Comparison of ENCODE assay signal across 9 cellular contexts in the genomic region with DNA sequence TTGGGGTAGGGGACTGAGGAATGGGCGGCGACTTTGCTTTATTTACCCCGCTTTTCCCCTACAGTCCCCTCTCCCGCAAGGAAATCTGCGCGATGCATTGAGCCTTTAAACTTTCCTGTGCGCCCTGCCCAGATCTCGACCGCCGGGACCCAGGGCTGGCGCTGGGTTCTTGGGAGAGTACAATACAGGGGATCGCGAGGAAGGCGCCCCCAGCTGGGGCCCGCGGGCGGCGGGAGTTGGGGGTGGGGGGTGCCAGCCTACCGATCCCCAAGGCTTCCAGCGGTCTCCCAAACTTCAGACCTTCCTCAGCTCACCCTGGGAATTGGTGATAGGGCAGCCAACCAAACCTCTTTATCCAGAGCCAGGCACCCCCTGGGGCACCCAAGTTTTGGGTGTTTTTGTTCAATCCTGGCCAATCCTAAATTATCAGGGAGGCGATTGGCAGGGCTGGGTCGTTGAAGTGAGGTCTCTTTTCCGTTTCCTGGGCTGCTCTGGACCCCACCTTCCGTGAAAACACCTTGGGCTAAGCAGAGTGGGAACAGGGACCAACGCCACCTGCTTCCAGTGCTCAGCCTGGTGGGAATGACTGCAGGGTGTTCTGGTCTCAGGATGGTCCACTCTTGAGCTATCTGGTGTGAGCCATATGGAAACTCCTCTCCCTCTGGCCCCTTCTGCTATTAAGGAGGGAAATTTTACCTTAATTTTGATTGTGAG. TPM values are rescaled to one million over a fixed set of nuclear protein-coding genes. Genes with fewer than 3 reads are reported as not detected.
DNase-seq lines count a peak whose midpoint lies in the region; ATAC-seq and TF ChIP-seq lines count a peak whose summit lies in the region.
"Had no signal": no experiment of that assay in that cellular context is flagged by ENCODE, and none has a peak within 500 bp of the region (broad histone marks: within the 10 kb centered on the region; RNA-seq: fewer than 3 reads in every experiment).

No MANE protein-coding gene starts in this region.

- no peak overlapping the region for H2BK20ac ChIP-seq in H9 (ENCODE audit: low read depth, low read length, poor library complexity, severe bottlenecking)

- no peak overlapping the region for H3K14ac ChIP-seq in H9 (ENCODE audit: insufficient read depth, low read length)

- peak overlapping the region; percentile 37 to 60 (median 46) for H3K4me3 ChIP-seq in skin epidermis
- H3K4me3 ChIP-seq in Karpas-422 (ENCODE audit: low read length): no peak overlapping the region

- POLR2A ChIA-PET in activated CD4-positive, alpha-beta T cell treated with anti-CD3 and anti-CD28 coated beads for 36 hours (lab: Charles Lee): no interaction called here

- no peak overlapping the region for H3K27ac Mint-ChIP-seq in H9
- H3K27ac Mint-ChIP-seq in activated T-helper 1 cell treated with anti-CD3 and anti-CD28 coated beads, Interleukin-12 subunit alpha, Interleukin-12 subunit beta, Interleukin-2, Interleukin-4 antibody, amounts not matched to agents 30 ng/mL and 10 ng/mL and 1 ng/mL, durations not matched to agents 14 hours and 24 hours and 36 hours: no peak overlapping the region
- H3K27ac Mint-ChIP-seq in activated CD4-positive, alpha-beta T cell treated with anti-CD3 and anti-CD28 coated beads for 36 hours: no peak overlapping the region

- no peak overlapping the region for H2BK15ac ChIP-seq in H9 (ENCODE audit: low read depth, low read length)

- H3K4me2 ChIP-seq in H9 (ENCODE audit: insufficient read depth, insufficient read length, low read length): peak overlapping the region; percentile 33
- H3K4me2 ChIP-seq in Karpas-422 (ENCODE audit: low read depth, low read length, poor library complexity, severe bottlenecking): no peak overlapping the region

- intact Hi-C loops in activated T-helper 1 cell treated with anti-CD3 and anti-CD28 coated beads, Interleukin-12 subunit alpha, Interleukin-12 subunit beta, Interleukin-2, Interleukin-4 antibody, amounts not matched to agents 30 ng/mL and 10 ng/mL and 1 ng/mL, durations not matched to agents 14 hours and 24 hours and 36 hours (cut with micrococcal nuclease): no loop called here
- intact Hi-C loops in activated CD4-positive, alpha-beta T cell treated with anti-CD3 and anti-CD28 coated beads for 36 hours (cut with DNase I, micrococcal nuclease): no loop called here

- H2AK5ac ChIP-seq in H9 (ENCODE audit: insufficient read length, low read length): no peak overlapping the region

- H3K36me3 ChIP-seq in Karpas-422 (ENCODE audit: insufficient read depth, low read length): no peaks in the 10 kb centered on the region

- H3K27me3 ChIP-seq in H9 (ENCODE audit: insufficient read depth, low read length): no peaks in the 10 kb centered on the region
- H3K27me3 ChIP-seq in Karpas-422 (ENCODE audit: low read length): no peaks in the 10 kb centered on the region

- peak overlapping the region; percentile 68 to 87 for H3K4me3 Mint-ChIP-seq in H9
- H3K4me3 Mint-ChIP-seq in activated T-helper 1 cell treated with anti-CD3 and anti-CD28 coated beads, Interleukin-12 subunit alpha, Interleukin-12 subunit beta, Interleukin-2, Interleukin-4 antibody, amounts not matched to agents 30 ng/mL and 10 ng/mL and 1 ng/mL, durations not matched to agents 14 hours and 24 hours and 36 hours: no peak overlapping the region
- H3K4me3 Mint-ChIP-seq in activated CD4-positive, alpha-beta T cell treated with anti-CD3 and anti-CD28 coated beads for 36 hours: no peak overlapping the region

- ATAC-seq in HG03571 (IDR thresholded peaks at IDR 0.05; ENCODE audit: unreplicated experiment): no peak
- ATAC-seq in activated CD4-positive, alpha-beta T cell treated with anti-CD3 and anti-CD28 coated beads for 36 hours: no peak

- H3K23ac ChIP-seq in H9 (ENCODE audit: insufficient read length, low read depth, low read length): no peak overlapping the region

- H3K9ac ChIP-seq in H9 (ENCODE audit: extremely low read depth, insufficient read length, low read length) (peak overlapping the region; percentile 44), Karpas-422 (ENCODE audit: low read length) (no peak overlapping the region)

- H4K20me1 ChIP-seq in H9 (ENCODE audit: control insufficient read depth, insufficient read depth, insufficient read length) (no peaks in the 10 kb centered on the region), Karpas-422 (ENCODE audit: insufficient read depth, low read depth, low read length) (no peaks in the 10 kb centered on the region)

- H2BK5ac ChIP-seq in H9 (ENCODE audit: insufficient read length, low read length): no peak overlapping the region

- no peak overlapping the region for H2BK12ac ChIP-seq in H9 (ENCODE audit: insufficient read length, low read depth, low read length)

- TF ChIP-seq CTCF in H9 (conservative IDR thresholded peaks at IDR 0.05): no peak

- H4K8ac ChIP-seq in H9 (replicated peaks; ENCODE audit: insufficient read length, low read depth, low read length): no peak overlapping the region

- no peaks in the 10 kb centered on the region for H3K9me2 ChIP-seq in Karpas-422 (replicated peaks; ENCODE audit: insufficient read depth, low read length)

- H3K27me3 Mint-ChIP-seq in H9 (ENCODE audit: low read depth): peaks cover 29% of the 10 kb centered on the region
- peaks cover 54% of the 10 kb centered on the region for H3K27me3 Mint-ChIP-seq in activated T-helper 1 cell treated with anti-CD3 and anti-CD28 coated beads, Interleukin-12 subunit alpha, Interleukin-12 subunit beta, Interleukin-2, Interleukin-4 antibody, amounts not matched to agents 30 ng/mL and 10 ng/mL and 1 ng/mL, durations not matched to agents 14 hours and 24 hours and 36 hours (ENCODE audit: insufficient read depth)
- H3K27me3 Mint-ChIP-seq in activated CD4-positive, alpha-beta T cell treated with anti-CD3 and anti-CD28 coated beads for 36 hours: peaks cover 47% of the 10 kb centered on the region

- no CpG with 5 or more reads among the region's 25 CpGs for WGBS in H9 (ENCODE audit: extremely low coverage, insufficient read length, low lambda C conversion rate)

- H3K9me3 ChIP-seq in H9 (ENCODE audit: control insufficient read depth, low read depth, low read length) (no peaks in the 10 kb centered on the region), Karpas-422 (ENCODE audit: low read length) (no peaks in the 10 kb centered on the region)

- no peaks in the 10 kb centered on the region for H3K79me1 ChIP-seq in H9 (ENCODE audit: insufficient read depth, low read depth, low read length, poor library complexity, severe bottlenecking)

- H2AFZ ChIP-seq in H9 (ENCODE audit: low read length) (no peak overlapping the region), Karpas-422 (ENCODE audit: low read length) (no peak overlapping the region)

- DNase-seq in H9 (no peak), astrocyte of the hippocampus (ENCODE audit: low read depth, low spot score) (peak; percentile 18), iPS-NIHi7 (ENCODE audit: extremely low spot score) (peak; percentile 35), Karpas-422 (no peak)
- DNase-seq in activated T-helper 1 cell treated with anti-CD3 and anti-CD28 coated beads, Interleukin-12 subunit alpha, Interleukin-12 subunit beta, Interleukin-2, Interleukin-4 antibody, amounts not matched to agents 30 ng/mL and 10 ng/mL and 1 ng/mL, durations not matched to agents 14 hours and 24 hours and 36 hours (ENCODE audit: low spot score): no peak
- DNase-seq in activated CD4-positive, alpha-beta T cell treated with anti-CD3 and anti-CD28 coated beads for 36 hours: no peak
- DNase-seq: NCI-H2107 had no signal

- H3K4me1 Mint-ChIP-seq in H9: peaks cover 28 to 30% of the 10 kb centered on the region in 2 experiments
- peaks cover 7% of the 10 kb centered on the region for H3K4me1 Mint-ChIP-seq in activated T-helper 1 cell treated with anti-CD3 and anti-CD28 coated beads, Interleukin-12 subunit alpha, Interleukin-12 subunit beta, Interleukin-2, Interleukin-4 antibody, amounts not matched to agents 30 ng/mL and 10 ng/mL and 1 ng/mL, durations not matched to agents 14 hours and 24 hours and 36 hours (ENCODE audit: low read depth)
- H3K4me1 Mint-ChIP-seq in activated CD4-positive, alpha-beta T cell treated with anti-CD3 and anti-CD28 coated beads for 36 hours: peaks cover 4% of the 10 kb centered on the region

- H3K36me3 Mint-ChIP-seq in H9 (ENCODE audit: insufficient read depth in 1 of 3, low read depth in 3 of 3): peaks cover 4 to 11% (median 6%) of the 10 kb centered on the region in 3 experiments; a peak in 5 of 7 replicates
- no peaks in the 10 kb centered on the region for H3K36me3 Mint-ChIP-seq in activated T-helper 1 cell treated with anti-CD3 and anti-CD28 coated beads, Interleukin-12 subunit alpha, Interleukin-12 subunit beta, Interleukin-2, Interleukin-4 antibody, amounts not matched to agents 30 ng/mL and 10 ng/mL and 1 ng/mL, durations not matched to agents 14 hours and 24 hours and 36 hours (ENCODE audit: low read depth)
- no peaks in the 10 kb centered on the region for H3K36me3 Mint-ChIP-seq in activated CD4-positive, alpha-beta T cell treated with anti-CD3 and anti-CD28 coated beads for 36 hours (ENCODE audit: low read depth)

- no peak overlapping the region for H4K91ac ChIP-seq in H9 (ENCODE audit: insufficient read length, low read depth, low read length)

- H3K27ac ChIP-seq in H9 (ENCODE audit: insufficient read length, low read depth, low read length) (no peak overlapping the region), skin epidermis (peak overlapping the region in 12 of 21 experiments; percentile 14 to 86 (median 75)), Karpas-422 (ENCODE audit: low read length) (no peak overlapping the region)

- no peak overlapping the region for H3K18ac ChIP-seq in H9 (ENCODE audit: insufficient read length, low read depth, low read length)

- H4K5ac ChIP-seq in H9 (ENCODE audit: insufficient read length, low read depth, low read length): no peak overlapping the region

- CTCF ChIA-PET in activated CD4-positive, alpha-beta T cell treated with anti-CD3 and anti-CD28 coated beads for 36 hours (lab: Charles Lee): interaction anchor here (0.7 kb wide), 1 partner anchor 287 kb away, joined by 3 read pairs; no protein-coding TSS in a partner anchor

- H3K4me1 ChIP-seq in H9 (ENCODE audit: insufficient read depth, low read length) (peaks cover 6% of the 10 kb centered on the region; the same call in 1 of the 2 replicates), Karpas-422 (ENCODE audit: low read length) (no peaks in the 10 kb centered on the region)

- H3K4ac ChIP-seq in H9 (ENCODE audit: low read depth, low read length): no peak overlapping the region

- no peak overlapping the region for H3K56ac ChIP-seq in H9 (ENCODE audit: insufficient read length, low read depth, low read length)

- no peak overlapping the region for H2BK120ac ChIP-seq in H9 (ENCODE audit: low read depth, low read length, poor library complexity, severe bottlenecking)

- H3T11ph ChIP-seq in H9 (ENCODE audit: low read length): no peak overlapping the region

- H3K9me3 Mint-ChIP-seq in H9: peaks cover 10 to 12% of the 10 kb centered on the region in 2 experiments
- H3K9me3 Mint-ChIP-seq in activated T-helper 1 cell treated with anti-CD3 and anti-CD28 coated beads, Interleukin-12 subunit alpha, Interleukin-12 subunit beta, Interleukin-2, Interleukin-4 antibody, amounts not matched to agents 30 ng/mL and 10 ng/mL and 1 ng/mL, durations not matched to agents 14 hours and 24 hours and 36 hours: no peaks in the 10 kb centered on the region
- H3K9me3 Mint-ChIP-seq in activated CD4-positive, alpha-beta T cell treated with anti-CD3 and anti-CD28 coated beads for 36 hours (ENCODE audit: low read depth): peaks cover 3% of the 10 kb centered on the region

- H3K23me2 ChIP-seq in H9 (ENCODE audit: insufficient read length, low read depth, low read length, poor library complexity, severe bottlenecking): peaks cover 17% of the 10 kb centered on the region

- no peaks in the 10 kb centered on the region for H3K79me2 ChIP-seq in H9 (ENCODE audit: insufficient read depth, low read length)
- H3K79me2 ChIP-seq in Karpas-422 (ENCODE audit: low read length): no peaks in the 10 kb centered on the region

RNA-seq across cellular contexts. Expression of a gene that starts 51.4 kb away (rescaled TPM):
- total RNA-seq in H9 (2021): 22.0 and 22.6 TPM in 2 replicates
- 0.18 and 1.3 TPM in 2 replicates for total RNA-seq in Karpas-422 (2014; rRNA removed; shearing (Covaris generic); ENCODE audit: low replicate concordance)
- total RNA-seq in activated T-helper 1 cell treated with anti-CD3 and anti-CD28 coated beads, Interleukin-12 subunit alpha, Interleukin-12 subunit beta, Interleukin-2, Interleukin-4 antibody, amounts not matched to agents 30 ng/mL and 10 ng/mL and 1 ng/mL, durations not matched to agents 14 hours and 24 hours and 36 hours: 0.05 TPM in 1 of 2 replicates, not detected in the other
- total RNA-seq in activated CD4-positive, alpha-beta T cell treated with anti-CD3 and anti-CD28 coated beads for 36 hours: under 1 TPM; 0.02 to 0.28 TPM

Comparison
In these comparisons a context has a peak if more than half of its experiments do, and no peak if none do; other contexts are left out.
1. DNase-seq: peak in astrocyte of the hippocampus (single experiment) and iPS-NIHi7 (single experiment); none in H9 (single experiment), Karpas-422 (single experiment), activated T-helper 1 cell treated with anti-CD3 and anti-CD28 coated beads, Interleukin-12 subunit alpha, Interleukin-12 subunit beta, Interleukin-2, Interleukin-4 antibody, amounts not matched to agents 30 ng/mL and 10 ng/mL and 1 ng/mL, durations not matched to agents 14 hours and 24 hours and 36 hours (single experiment) and activated CD4-positive, alpha-beta T cell treated with anti-CD3 and anti-CD28 coated beads for 36 hours (single experiment).
2. H3K27ac ChIP-seq: peak in skin epidermis (12 of 21); none in H9 (single experiment) and Karpas-422 (single experiment).
3. H3K4me3 Mint-ChIP-seq: peak in H9 (2 of 2); none in activated T-helper 1 cell treated with anti-CD3 and anti-CD28 coated beads, Interleukin-12 subunit alpha, Interleukin-12 subunit beta, Interleukin-2, Interleukin-4 antibody, amounts not matched to agents 30 ng/mL and 10 ng/mL and 1 ng/mL, durations not matched to agents 14 hours and 24 hours and 36 hours (single experiment) and activated CD4-positive, alpha-beta T cell treated with anti-CD3 and anti-CD28 coated beads for 36 hours (single experiment).